Comparison of ENCODE assay signal across 32 cellular contexts in genomic region chr19:51654783-51655182, GRCh38. TPM values are rescaled to one million over a fixed set of nuclear protein-coding genes. Genes with fewer than 3 reads are reported as not detected.
DNase-seq lines count a peak whose midpoint lies in the region; ATAC-seq and TF ChIP-seq lines count a peak whose summit lies in the region.
"Had no signal": no experiment of that assay in that cellular context is flagged by ENCODE, and none has a peak within 500 bp of the region (broad histone marks: within the 10 kb centered on the region; RNA-seq: fewer than 3 reads in every experiment).

No MANE protein-coding gene starts in this region.

- DNase-seq in A673 (ENCODE audit: low spot score) (no peak), GM23248 (peak; percentile 15), OCI-M1 (lab: John Stamatoyannopoulos, UW) (peak; percentile 70), brain microvascular endothelial cell (no peak), DMS79 treated with DMSO at 0.1 percent for 48 hours (lab: John Stamatoyannopoulos, UW) (no peak), H7 (no peak)
- DNase-seq: activated CD4-positive, alpha-beta T cell treated with anti-CD3 and anti-CD28 coated beads, Interleukin-2, amount 10 ng/mL, durations not matched to agents 24 days and 14 days; activated gamma-delta T cell treated with Interleukin-2 at 50 U/mL for 16 hours; activated T-cell treated with anti-CD3 and anti-CD28 coated beads, Interleukin-2, amount 50 U/mL, for 4 hours; C1 segment of cervical spinal cord; dermis blood vessel endothelial cell; EL; immature natural killer cell; left colon; mammary epithelial cell; NCI-H1105 treated with DMSO at 0.1 percent for 48 hours; NCI-H1930; NCI-H524; pancreas; stimulated activated CD4-positive, alpha-beta T cell treated with anti-CD3 and anti-CD28 coated beads, Interleukin-1b, Interleukin-23, amount 100 ng/mL, for 48 hours; T-helper 17 cell had no signal

- no peaks in the 10 kb centered on the region for H3F3A ChIP-seq in GM23248 (ENCODE audit: insufficient read depth)

- peak; percentile 30; the same call in 1 of the 2 replicates for TF ChIP-seq CTCF in A673 (conservative IDR thresholded peaks at IDR 0.05; ENCODE audit: low read depth, low read length)
- peak; percentile 31 for TF ChIP-seq CTCF in brain microvascular endothelial cell (IDR thresholded peaks at IDR 0.05; ENCODE audit: low read depth, low read length, missing control alignments)

- ATAC-seq in HG02798 (IDR thresholded peaks at IDR 0.05; ENCODE audit: poor library complexity, unreplicated experiment) = no peak
- ATAC-seq: activated T-cell treated with anti-CD3 and anti-CD28 coated beads, Interleukin-2, amount 50 U/mL, for 4 hours; gastroesophageal sphincter; HCT116; left colon; pancreas; T-helper 17 cell had no signal

- WGBS in GM23248 (ENCODE audit: low coverage in 1 of 2, low lambda C conversion rate in 2 of 2, missing lambda C conversion rate in 2 of 2), 2 experiments = 30 to 35% methylated on average over 4 of the region's 4 CpGs

- peaks cover 6% of the 10 kb centered on the region for H3K27me3 ChIP-seq in A673 (replicated peaks; ENCODE audit: insufficient read depth, low read depth, low read length, poor library complexity)
- H3K27me3 ChIP-seq in GM23248 (replicated peaks; ENCODE audit: insufficient read depth) = 0 out of 2 replicates have a peak, but pooled peaks cover 4% of the 10 kb centered on the region
- H3K27me3 ChIP-seq in brain microvascular endothelial cell (replicated peaks) = no peaks in the 10 kb centered on the region
- H3K27me3 ChIP-seq in H7 (ENCODE audit: control insufficient read depth, insufficient read depth, low read length) = no peaks in the 10 kb centered on the region
- H3K27me3 ChIP-seq: hepatocyte, pancreas, tibial nerve had no signal

- H3K9ac ChIP-seq in GM23248 = no peak overlapping the region

- in situ Hi-C loops in GM23248 (cut with MboI) = loop anchor here (10.0 kb wide), 1 partner anchor 190 kb away; no protein-coding TSS in a partner anchor
- in situ Hi-C loops in brain microvascular endothelial cell (cut with HindIII; ENCODE audit: low pct_ligation_motif_present, low sequenced_read_pairs) = no loop called here

- H3K4me1 ChIP-seq in A673 (ENCODE audit: insufficient read depth, low read length, poor library complexity, severe bottlenecking) = no peaks in the 10 kb centered on the region
- no peaks in the 10 kb centered on the region for H3K4me1 ChIP-seq in GM23248 (ENCODE audit: insufficient read depth)
- H3K4me1 ChIP-seq: pancreas had no signal

- H3K36me3 ChIP-seq in A673 (ENCODE audit: insufficient read depth, low read length, poor library complexity, severe bottlenecking) (no peaks in the 10 kb centered on the region), GM23248 (ENCODE audit: low read depth) (no peaks in the 10 kb centered on the region), brain microvascular endothelial cell (replicated peaks) (no peaks in the 10 kb centered on the region), H7 (replicated peaks; ENCODE audit: control insufficient read depth, insufficient read depth, low read length) (no peaks in the 10 kb centered on the region)
- H3K36me3 ChIP-seq: gastroesophageal sphincter, pancreas, tibial nerve had no signal

- no peak overlapping the region for H3K4me2 ChIP-seq in GM23248 (ENCODE audit: unreplicated experiment)
- H3K4me2 ChIP-seq: hepatocyte, smooth muscle cell had no signal

- BruUV-seq in A673 (replicated peaks; lab: Mats Ljungman, UMichigan) = no TSS peak

- no peak overlapping the region for H3K27ac ChIP-seq in A673 (ENCODE audit: low read depth, low read length, poor library complexity, severe bottlenecking)
- no peak overlapping the region for H3K27ac ChIP-seq in GM23248
- no peak overlapping the region for H3K27ac ChIP-seq in brain microvascular endothelial cell
- H3K27ac ChIP-seq: gastroesophageal sphincter, hepatocyte, pancreas, RWPE1, SK-N-MC, tibial nerve had no signal

- no peaks in the 10 kb centered on the region for H3K79me2 ChIP-seq in GM23248 (ENCODE audit: insufficient read depth)
- H3K79me2 ChIP-seq: hepatocyte had no signal

- no peak overlapping the region for H2AFZ ChIP-seq in GM23248
- H2AFZ ChIP-seq: hepatocyte had no signal

- no peaks in the 10 kb centered on the region for H3K9me2 ChIP-seq in GM23248 (ENCODE audit: insufficient read depth)

- CTCF ChIA-PET in A673 (lab: Charles Lee) = no interaction called here

- intact Hi-C loops in A673 (cut with micrococcal nuclease; ENCODE audit: unreplicated experiment) = loop anchor here (5.0 kb wide), 1 partner anchor 47 kb away; no protein-coding TSS in a partner anchor

- H4K20me1 ChIP-seq in GM23248 (ENCODE audit: insufficient read depth) = no peaks in the 10 kb centered on the region

- POLR2A ChIA-PET in A673 (lab: Charles Lee; ENCODE audit: low non-redundant PET) = no interaction called here

- H3K4me3 ChIP-seq in A673 (ENCODE audit: low read depth, low read length, poor library complexity, severe bottlenecking) (no peak overlapping the region), GM23248 (no peak overlapping the region), brain microvascular endothelial cell (ENCODE audit: low read depth, low read length) (no peak overlapping the region), H7 (ENCODE audit: insufficient read depth, low read depth, low read length) (no peak overlapping the region)
- H3K4me3 ChIP-seq: gastroesophageal sphincter, hepatocyte, pancreas, SK-N-MC, smooth muscle cell, tibial nerve had no signal

- H3K9me3 ChIP-seq in A673 (ENCODE audit: low read depth, low read length, poor library complexity, severe bottlenecking) (no peaks in the 10 kb centered on the region), GM23248 (ENCODE audit: low read depth) (no peaks in the 10 kb centered on the region)
- H3K9me3 ChIP-seq: gastroesophageal sphincter, pancreas, tibial nerve had no signal

RNA-seq across cellular contexts. Expression of gene SIGLEC14, which starts 8.2 kb away (rescaled TPM):
- total RNA-seq in A673 (2021) = not detected in 2 replicates
- not detected in 2 replicates for total RNA-seq in GM23248 (2014; rRNA removed; shearing (Covaris generic))
- polyA plus RNA-seq in GM23248 (2016; fragmentation: Nextera tagmentation; extraction: Ambion mirVana) = not detected in 2 replicates
- not detected in 2 replicates for total RNA-seq in H7 (2014; rRNA removed; shearing (Covaris generic))
- total RNA-seq: activated CD4-positive, alpha-beta T cell treated with anti-CD3 and anti-CD28 coated beads, Interleukin-2, amount 10 ng/mL, durations not matched to agents 24 days and 14 days; activated T-cell treated with anti-CD3 and anti-CD28 coated beads, Interleukin-2, amount 50 U/mL, for 4 hours; dermis blood vessel endothelial cell; LHCN-M2; mammary epithelial cell; smooth muscle cell had no signal
- polyA plus RNA-seq: neural cell, smooth muscle cell had no signal

RNA-seq across cellular contexts. Expression of gene SIGLEC5, which starts 24.6 kb away (rescaled TPM):
- total RNA-seq in A673 (2021) = not detected in 2 replicates
- total RNA-seq in GM23248 (2014; rRNA removed; shearing (Covaris generic)) = not detected in 2 replicates
- not detected in 2 replicates for polyA plus RNA-seq in GM23248 (2016; fragmentation: Nextera tagmentation; extraction: Ambion mirVana)
- not detected in 2 replicates for total RNA-seq in H7 (2014; rRNA removed; shearing (Covaris generic))
- total RNA-seq: activated CD4-positive, alpha-beta T cell treated with anti-CD3 and anti-CD28 coated beads, Interleukin-2, amount 10 ng/mL, durations not matched to agents 24 days and 14 days; activated CD8-positive, alpha-beta memory T cell treated with anti-CD3 and anti-CD28 coated beads for 36 hours; dermis blood vessel endothelial cell; hepatocyte; left colon; LHCN-M2; mammary epithelial cell; smooth muscle cell had no signal
- polyA plus RNA-seq: hepatocyte, mammary epithelial cell, neural cell, smooth muscle cell had no signal

RNA-seq across cellular contexts. Expression of gene SPACA6, which starts 38.3 kb away (rescaled TPM):
- total RNA-seq in A673 (2021) = 28.4 and 28.6 TPM in 2 replicates
- 2.1 and 8.0 TPM in 2 replicates for total RNA-seq in GM23248 (2014; rRNA removed; shearing (Covaris generic))
- 5.6 and 7.7 TPM in 2 replicates for polyA plus RNA-seq in GM23248 (2016; fragmentation: Nextera tagmentation; extraction: Ambion mirVana)
- total RNA-seq in H7 (2014; rRNA removed; shearing (Covaris generic)) = 6.3 and 15.0 TPM in 2 replicates

Comparison
In these comparisons a context has a peak if more than half of its experiments do, and no peak if none do; other contexts are left out.
1. DNase-seq: peak in GM23248 (single experiment) and OCI-M1 (single experiment); none in A673 (single experiment), brain microvascular endothelial cell (single experiment), DMS79 treated with DMSO at 0.1 percent for 48 hours (single experiment) and H7 (single experiment).